17 cellular contexts compared by ENCODE assay signal in genomic region chr1:218475275-218475674, GRCh38.
DNase-seq lines count a peak whose midpoint lies in the region; ATAC-seq and TF ChIP-seq lines count a peak whose summit lies in the region.
"Had no signal": no experiment of that assay in that cellular context is flagged by ENCODE, and none has a peak within 500 bp of the region (broad histone marks: within the 10 kb centered on the region; RNA-seq: fewer than 3 reads in every experiment).

No MANE protein-coding gene starts in this region.

- intact Hi-C loops in Right ventricle myocardium superior (cut with DNase I): no loop called here
- intact Hi-C loops in right cardiac atrium (cut with DNase I): no loop called here
- intact Hi-C loops in activated CD8-positive, alpha-beta T cell treated with anti-CD3 and anti-CD28 coated beads for 36 hours (cut with micrococcal nuclease): no loop called here

- no peaks in the 10 kb centered on the region for H4K20me1 ChIP-seq in SK-N-SH (ENCODE audit: insufficient read depth)

- H3K9ac ChIP-seq in SK-N-SH: peak overlapping the region; percentile 56; the same call in 1 of the 2 replicates

- peaks cover 21% of the 10 kb centered on the region for H3F3A ChIP-seq in SK-N-SH (replicated peaks; ENCODE audit: insufficient read depth)

- H3K27me3 Mint-ChIP-seq in activated CD8-positive, alpha-beta T cell treated with anti-CD3 and anti-CD28 coated beads for 36 hours: peaks cover 3% of the 10 kb centered on the region

- H3K36me3 ChIP-seq in SK-N-SH (replicated peaks in 1 of 2; ENCODE audit: control insufficient read depth in 1 of 2, insufficient read depth in 2 of 2, low read length in 1 of 2) (no peaks in the 10 kb centered on the region), thoracic aorta (no peaks in the 10 kb centered on the region)
- H3K36me3 ChIP-seq: cardiac muscle cell, upper lobe of left lung had no signal

- no peak overlapping the region for H2AFZ ChIP-seq in SK-N-SH (ENCODE audit: low read depth)

- H3K4me3 ChIP-seq in right cardiac atrium (ENCODE audit: low read length) (no peak overlapping the region), SK-N-SH (ENCODE audit: low read depth in 2 of 2, low read length in 1 of 2) (no peak overlapping the region), thoracic aorta (no peak overlapping the region)
- H3K4me3 ChIP-seq: cardiac muscle cell, upper lobe of left lung had no signal

- TF ChIP-seq CTCF in SK-N-SH (IDR thresholded peaks at IDR 0.05) (no peak; the same call in 1 of the 2 replicates), thoracic aorta (IDR thresholded peaks at IDR 0.05) (no peak)
- TF ChIP-seq CTCF in activated CD8-positive, alpha-beta T cell treated with anti-CD3 and anti-CD28 coated beads for 36 hours (IDR thresholded peaks at IDR 0.05): no peak

- no peak overlapping the region for H3K4me3 Mint-ChIP-seq in activated CD8-positive, alpha-beta T cell treated with anti-CD3 and anti-CD28 coated beads for 36 hours
- H3K4me3 Mint-ChIP-seq: T-helper 1 cell treated with Interleukin-12 subunit alpha and Interleukin-12 subunit beta and Interleukin-4 antibody, amounts not matched to agents 30 μg/mL and 1 μg/mL, for 36 hours had no signal

- peaks cover 20% of the 10 kb centered on the region for H3K4me1 Mint-ChIP-seq in activated CD8-positive, alpha-beta T cell treated with anti-CD3 and anti-CD28 coated beads for 36 hours (ENCODE audit: low read depth)

- CTCF ChIA-PET in SK-N-SH (lab: Yijun Ruan, JAX): interaction anchor here (0.6 to 1.5 kb wide), 3 partner anchors 14 to 226 kb away, joined by 3 read pairs; no protein-coding TSS in a partner anchor
- CTCF ChIA-PET in activated CD8-positive, alpha-beta T cell treated with anti-CD3 and anti-CD28 coated beads for 36 hours (lab: Charles Lee): no interaction called here

- H3K9me2 ChIP-seq in SK-N-SH: no peaks in the 10 kb centered on the region

- peak; percentile 44 for ATAC-seq in Right ventricle myocardium superior (ENCODE audit: poor library complexity)
- ATAC-seq in right cardiac atrium: no peak
- no peak for ATAC-seq in thoracic aorta (ENCODE audit: insufficient number of reproducible peaks, low FRiP score, low read depth)
- no peak for ATAC-seq in activated CD8-positive, alpha-beta T cell treated with anti-CD3 and anti-CD28 coated beads for 36 hours

- H3K79me2 ChIP-seq in SK-N-SH (ENCODE audit: insufficient read depth): no peaks in the 10 kb centered on the region

- H3K27me3 ChIP-seq in right cardiac atrium (ENCODE audit: control insufficient read depth, insufficient read depth): no peaks in the 10 kb centered on the region
- H3K27me3 ChIP-seq in SK-N-SH (ENCODE audit: insufficient read depth): no peaks in the 10 kb centered on the region
- no peaks in the 10 kb centered on the region for H3K27me3 ChIP-seq in thoracic aorta (replicated peaks; ENCODE audit: insufficient read depth)
- H3K27me3 ChIP-seq: cardiac muscle cell, upper lobe of left lung had no signal

- H3K27ac Mint-ChIP-seq in activated CD8-positive, alpha-beta T cell treated with anti-CD3 and anti-CD28 coated beads for 36 hours: no peak overlapping the region
- H3K27ac Mint-ChIP-seq: T-helper 1 cell treated with Interleukin-12 subunit alpha and Interleukin-12 subunit beta and Interleukin-4 antibody, amounts not matched to agents 30 μg/mL and 1 μg/mL, for 36 hours had no signal

- H3K9me3 ChIP-seq in right cardiac atrium (ENCODE audit: control insufficient read depth, low read length) (no peaks in the 10 kb centered on the region), SK-N-SH (no peaks in the 10 kb centered on the region), thoracic aorta (no peaks in the 10 kb centered on the region)
- H3K9me3 ChIP-seq: upper lobe of left lung had no signal

- 0 out of 2 replicates have a peak, but pooled peaks have one; percentile 5 for TF ChIP-seq RAD21 in SK-N-SH (IDR thresholded peaks at IDR 0.05; ENCODE audit: low read length)

- H3K9me3 Mint-ChIP-seq in activated CD8-positive, alpha-beta T cell treated with anti-CD3 and anti-CD28 coated beads for 36 hours: no peaks in the 10 kb centered on the region
- H3K9me3 Mint-ChIP-seq: T-helper 1 cell treated with Interleukin-12 subunit alpha and Interleukin-12 subunit beta and Interleukin-4 antibody, amounts not matched to agents 30 μg/mL and 1 μg/mL, for 36 hours had no signal

- H3K27ac ChIP-seq in right cardiac atrium (ENCODE audit: low read length): no peak overlapping the region
- H3K27ac ChIP-seq in SK-N-SH (ENCODE audit: low read depth in 2 of 2, low read length in 1 of 2): peak overlapping the region; percentile 87 to 97; a peak in 3 of 4 replicates
- peak overlapping the region; percentile 9 to 47 for H3K27ac ChIP-seq in thoracic aorta
- H3K27ac ChIP-seq: cardiac muscle cell, upper lobe of left lung had no signal

- H3K36me3 Mint-ChIP-seq in activated CD8-positive, alpha-beta T cell treated with anti-CD3 and anti-CD28 coated beads for 36 hours (ENCODE audit: low read depth): no peaks in the 10 kb centered on the region

- H3K4me2 ChIP-seq in SK-N-SH: no peak overlapping the region

- TF ChIP-seq EP300 in SK-N-SH (IDR thresholded peaks at IDR 0.05; ENCODE audit: borderline replicate concordance in 1 of 2, low read depth in 1 of 2, low read length in 1 of 2): peak in 1 of 2 experiments; percentile 57; a peak in 1 of 4 replicates

- H3K4me1 ChIP-seq in right cardiac atrium (ENCODE audit: control insufficient read depth, insufficient read depth, low read length) (peaks cover 5% of the 10 kb centered on the region), SK-N-SH (ENCODE audit: control insufficient read depth in 1 of 2, insufficient read depth in 2 of 2, low read depth in 1 of 2, low read length in 1 of 2) (peaks cover 23 to 39% of the 10 kb centered on the region in 2 experiments), thoracic aorta (ENCODE audit: control insufficient read depth in 1 of 2, low read depth in 2 of 2) (peaks cover 15 to 48% of the 10 kb centered on the region in 2 donors)

- DNase-seq in Right ventricle myocardium superior: no peak
- no peak for DNase-seq in right cardiac atrium
- no peak for DNase-seq in SK-N-SH
- peak; percentile 54 for DNase-seq in kidney glomerular epithelial cell (lab: John Stamatoyannopoulos, UW)
- DNase-seq in thoracic aorta (ENCODE audit: low spot score): no peak
- DNase-seq in T1000 (lab: John Stamatoyannopoulos, UW): no peak
- no peak for DNase-seq in inferior parietal cortex (ENCODE audit: extremely low spot score)
- no peak for DNase-seq in activated CD8-positive, alpha-beta T cell treated with anti-CD3 and anti-CD28 coated beads for 36 hours
- DNase-seq: activated CD4-positive, alpha-beta T cell treated with anti-CD3 and anti-CD28 coated beads, Interleukin-2, amount 50 U/mL, for 4 hours; activated effector memory CD4-positive, alpha-beta T cell treated with anti-CD3 and anti-CD28 coated beads, Interleukin-2, amount 50 U/mL, for 16 hours; DND-41; NCI-H2081; posterior cingulate gyrus; stimulated activated CD4-positive, alpha-beta T cell treated with anti-CD3 and anti-CD28 coated beads, Interleukin-2, amount 100 ng/mL, for 24 hours; upper lobe of left lung had no signal

- WGBS in right cardiac atrium: 100% methylated on average over 1 of the region's 1 CpG
- 85% methylated on average over 1 of the region's 1 CpG for WGBS in SK-N-SH (ENCODE audit: low lambda C conversion rate)

- POLR2A ChIA-PET in SK-N-SH (lab: Yijun Ruan, JAX): no interaction called here
- POLR2A ChIA-PET in activated CD8-positive, alpha-beta T cell treated with anti-CD3 and anti-CD28 coated beads for 36 hours (lab: Charles Lee): no interaction called here

TF ChIP-seq in SK-N-SH, 30 proteins besides CTCF, POLR2A, EP300 and RAD21 (continues in another document):
- TF ChIP-seq, protein P1, sequence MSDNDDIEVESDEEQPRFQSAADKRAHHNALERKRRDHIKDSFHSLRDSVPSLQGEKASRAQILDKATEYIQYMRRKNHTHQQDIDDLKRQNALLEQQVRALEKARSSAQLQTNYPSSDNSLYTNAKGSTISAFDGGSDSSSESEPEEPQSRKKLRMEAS (IDR thresholded peaks at IDR 0.05; ENCODE audit: low read depth): no peak
- TF ChIP-seq, protein P2, sequence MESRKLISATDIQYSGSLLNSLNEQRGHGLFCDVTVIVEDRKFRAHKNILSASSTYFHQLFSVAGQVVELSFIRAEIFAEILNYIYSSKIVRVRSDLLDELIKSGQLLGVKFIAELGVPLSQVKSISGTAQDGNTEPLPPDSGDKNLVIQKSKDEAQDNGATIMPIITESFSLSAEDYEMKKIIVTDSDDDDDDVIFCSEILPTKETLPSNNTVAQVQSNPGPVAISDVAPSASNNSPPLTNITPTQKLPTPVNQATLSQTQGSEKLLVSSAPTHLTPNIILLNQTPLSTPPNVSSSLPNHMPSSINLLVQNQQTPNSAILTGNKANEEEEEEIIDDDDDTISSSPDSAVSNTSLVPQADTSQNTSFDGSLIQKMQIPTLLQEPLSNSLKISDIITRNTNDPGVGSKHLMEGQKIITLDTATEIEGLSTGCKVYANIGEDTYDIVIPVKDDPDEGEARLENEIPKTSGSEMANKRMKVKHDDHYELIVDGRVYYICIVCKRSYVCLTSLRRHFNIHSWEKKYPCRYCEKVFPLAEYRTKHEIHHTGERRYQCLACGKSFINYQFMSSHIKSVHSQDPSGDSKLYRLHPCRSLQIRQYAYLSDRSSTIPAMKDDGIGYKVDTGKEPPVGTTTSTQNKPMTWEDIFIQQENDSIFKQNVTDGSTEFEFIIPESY (IDR thresholded peaks at IDR 0.05; ENCODE audit: borderline replicate concordance, low read depth): no peak
- TF ChIP-seq RFX5 (IDR thresholded peaks at IDR 0.05; ENCODE audit: low read length) (no peak), TEAD4 (IDR thresholded peaks at IDR 0.05; ENCODE audit: borderline replicate concordance, insufficient read depth) (0 out of 2 replicates have a peak, but pooled peaks have one; percentile 38), NRF1 (IDR thresholded peaks at IDR 0.05; ENCODE audit: low read depth, low read length) (no peak), SIN3A (IDR thresholded peaks at IDR 0.05; ENCODE audit: borderline replicate concordance, low read depth, low read length) (no peak), YY1 (IDR thresholded peaks at IDR 0.05; ENCODE audit: low read depth) (no peak), IRF3 (IDR thresholded peaks at IDR 0.05; ENCODE audit: low read depth, low read length) (no peak), EZH2phosphoT487 (IDR thresholded peaks at IDR 0.05; ENCODE audit: borderline replicate concordance, low read depth) (no peak), RCOR1 (IDR thresholded peaks at IDR 0.05; ENCODE audit: low read length) (no peak), MEF2A (IDR thresholded peaks at IDR 0.05; ENCODE audit: borderline replicate concordance, low read depth) (peak; percentile 84; the same call in 1 of the 2 replicates)
